9 cellular contexts compared by ENCODE assay signal in genomic region chr5:60960591-60960990, GRCh38.
DNase-seq lines count a peak whose midpoint lies in the region; ATAC-seq, FAIRE-seq and TF ChIP-seq lines count a peak whose summit lies in the region.
"Had no signal": no experiment of that assay in that cellular context is flagged by ENCODE, and none has a peak within 500 bp of the region (broad histone marks: within the 10 kb centered on the region; RNA-seq: fewer than 3 reads in every experiment).

No MANE protein-coding gene starts in this region.

- no peaks in the 10 kb centered on the region for H3K27me3 ChIP-seq in Loucy (ENCODE audit: insufficient read depth, low read length, poor library complexity, severe bottlenecking)

- no peaks in the 10 kb centered on the region for H3K4me1 ChIP-seq in Loucy (ENCODE audit: insufficient read depth, low read length, poor library complexity, severe bottlenecking)

- no peaks in the 10 kb centered on the region; the same call in 1 of the 2 replicates for H3F3A ChIP-seq in Loucy (ENCODE audit: low read depth)

- no peaks in the 10 kb centered on the region for H3K36me3 ChIP-seq in Loucy (ENCODE audit: insufficient read depth, low read length)

- DNase-seq in DMS53 (lab: John Stamatoyannopoulos, UW) (peak; percentile 48), DMS53 treated with DMSO at 0.1 percent for 48 hours (lab: John Stamatoyannopoulos, UW; ENCODE audit: unreplicated experiment) (no peak), pons (ENCODE audit: low spot score) (peak; percentile 25), D341Med (ENCODE audit: low spot score) (no peak)
- DNase-seq: activated CD4-positive, CD25-positive, alpha-beta regulatory T cell treated with anti-CD3 and anti-CD28 coated beads, Interleukin-2, amount 50 U/mL, for 72 hours had no signal

- H3K9me3 ChIP-seq in Loucy (ENCODE audit: insufficient read depth, low read depth, low read length), result no peaks in the 10 kb centered on the region

- ATAC-seq in GM18519 (IDR thresholded peaks at IDR 0.05; ENCODE audit: low FRiP score, unreplicated experiment) (no peak), HG03439 (IDR thresholded peaks at IDR 0.05; ENCODE audit: unreplicated experiment) (no peak)

- H2AFZ ChIP-seq in Loucy (ENCODE audit: low read length), result no peak overlapping the region

- H3K9ac ChIP-seq in Loucy (ENCODE audit: low read depth, low read length, poor library complexity, severe bottlenecking), result no peak overlapping the region

- no peaks in the 10 kb centered on the region for H3K9me2 ChIP-seq in Loucy (replicated peaks; ENCODE audit: low read depth, low read length)

- no peak overlapping the region for H3K4me3 ChIP-seq in Loucy (ENCODE audit: low read length, poor library complexity, severe bottlenecking)

- FAIRE-seq in endometrium (lab: Jason Lieb, UNC), result peak; percentile 12

- peak; percentile 68 for TF ChIP-seq CTCF in Loucy (conservative IDR thresholded peaks at IDR 0.05; ENCODE audit: low read length)

- no peaks in the 10 kb centered on the region for H4K20me1 ChIP-seq in Loucy (ENCODE audit: insufficient read depth, low read length, poor library complexity, severe bottlenecking)

- H3K79me2 ChIP-seq in Loucy (ENCODE audit: insufficient read depth, low read length), result no peaks in the 10 kb centered on the region

- no peak overlapping the region for H3K4me2 ChIP-seq in Loucy (ENCODE audit: low read depth, low read length, poor library complexity, severe bottlenecking)

Comparison
In these comparisons a context has a peak if more than half of its experiments do, and no peak if none do; other contexts are left out.
1. DNase-seq: peak in DMS53 (single experiment) and pons (single experiment); none in DMS53 treated with DMSO at 0.1 percent for 48 hours (single experiment) and D341Med (single experiment).